Comparison of ENCODE assay signal across 23 cellular contexts in the genomic region with DNA sequence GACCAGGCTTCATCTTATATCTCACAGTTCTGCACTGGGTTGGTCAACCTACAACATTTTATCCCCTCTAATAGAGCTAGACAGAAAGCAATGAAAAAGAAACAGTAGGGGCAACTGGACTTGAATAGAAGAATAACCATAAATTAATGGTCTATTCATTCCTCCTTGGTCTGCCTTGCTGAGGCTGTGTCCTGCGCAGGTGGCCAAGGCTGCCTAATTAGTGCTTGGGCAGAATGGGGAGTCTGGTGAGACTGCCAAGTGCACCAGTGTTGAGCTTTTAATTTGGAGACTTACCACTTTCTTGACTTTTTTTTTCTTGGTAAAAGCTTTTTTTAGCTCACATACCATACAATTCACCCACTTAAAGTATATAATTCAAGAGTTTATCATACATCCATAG. TPM values are rescaled to one million over a fixed set of nuclear protein-coding genes. Genes with fewer than 3 reads are reported as not detected.
"Had no signal": no experiment of that assay in that cellular context is flagged by ENCODE, and none has a peak within 500 bp of the region (broad histone marks: within the 10 kb centered on the region; RNA-seq: fewer than 3 reads in every experiment).

No MANE protein-coding gene starts in this region.

- H3K4me1 ChIP-seq: foreskin keratinocyte, parathyroid adenoma, psoas muscle, sigmoid colon had no signal

- H3K27me3 ChIP-seq: heart left ventricle, right atrium auricular region, sigmoid colon, stomach had no signal

- H3K36me3 ChIP-seq: heart left ventricle, left ventricle myocardium inferior, lower lobe of right lung, right atrium auricular region, sigmoid colon, stomach had no signal

- H3K4me3 ChIP-seq: heart left ventricle, left ventricle myocardium inferior, lower lobe of right lung, psoas muscle, right atrium auricular region, sigmoid colon, skin epidermis, stomach had no signal

- H3K9me3 ChIP-seq: lower lobe of right lung, psoas muscle, right atrium auricular region, sigmoid colon, stomach had no signal

- H2AFZ ChIP-seq: parathyroid adenoma had no signal

- H3K27ac ChIP-seq: foreskin keratinocyte, heart left ventricle, left ventricle myocardium inferior, lower lobe of right lung, parathyroid adenoma, psoas muscle, right atrium auricular region, sigmoid colon, skin epidermis, stomach had no signal

- H3K9ac ChIP-seq: parathyroid adenoma had no signal

- H3K79me2 ChIP-seq: parathyroid adenoma had no signal

- DNase-seq: cerebellar nuclear complex; dermis blood vessel endothelial cell; endodermal cell; erythroblast; foreskin keratinocyte; heart left ventricle; left cardiac atrium; left ventricle myocardium inferior; lower lobe of right lung; mesenchymal stem cell; naive B cell; psoas muscle; sigmoid colon; stimulated activated CD4-positive, alpha-beta T cell treated with anti-CD3 and anti-CD28 coated beads, Interleukin-2, amount 100 ng/mL, for 24 hours; stimulated activated CD4-positive, alpha-beta T cell treated with anti-CD3 and anti-CD28 coated beads, Interleukin-4, amount 100 ng/mL, for 4 hours; stimulated activated naive B cell treated with anti-CD40 and anti-IgM and Interleukin-4, amounts not matched to agents 10 μg/mL and 1 μg/mL and 100 μg/mL, for 72 hours; stomach had no signal

- FAIRE-seq: colon, endothelial cell of umbilical vein, keratinocyte had no signal

- ATAC-seq: foreskin keratinocyte; heart left ventricle; left cardiac atrium; lower lobe of right lung; psoas muscle; stimulated activated naive B cell treated with anti-CD40 and anti-IgM and Interleukin-4, amounts not matched to agents 10 μg/mL and 1 μg/mL and 100 μg/mL, for 72 hours had no signal

RNA-seq across cellular contexts. Expression of a gene that starts 35.0 kb away (rescaled TPM):
- total RNA-seq: foreskin keratinocyte had no signal
- polyA plus RNA-seq: endothelial cell of umbilical vein, foreskin keratinocyte, keratinocyte had no signal
